In the genomic region with DNA sequence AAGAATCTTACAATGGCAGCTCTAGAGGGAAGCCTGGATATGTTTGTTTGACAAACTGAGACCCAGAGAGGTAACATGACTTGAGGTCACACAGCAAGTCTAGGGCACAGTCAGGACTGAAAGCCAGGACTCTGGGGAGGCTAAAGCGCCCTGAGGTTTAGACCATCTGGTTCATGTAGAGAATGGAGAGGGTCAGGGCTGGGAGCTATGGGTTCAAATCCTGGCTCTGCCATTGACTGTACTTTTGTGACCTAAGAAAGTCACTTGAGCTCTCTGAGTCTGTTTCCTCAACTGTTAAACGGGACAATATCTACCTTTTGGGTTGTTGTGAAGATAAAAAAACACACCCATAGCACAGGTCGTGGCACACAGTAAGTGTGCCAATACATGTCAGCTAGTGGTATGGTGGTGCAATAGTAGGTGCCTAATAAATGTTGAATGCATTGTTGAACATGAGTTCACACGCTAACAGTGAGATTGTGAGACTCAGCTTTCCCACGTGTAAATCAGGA, we compare ENCODE assay signal across 8 cellular contexts. TPM values are rescaled to one million over a fixed set of nuclear protein-coding genes. Genes with fewer than 3 reads are reported as not detected.
A peak's percentile ranks its signal among the peaks of the same experiment; 100 is the strongest.
DNase-seq lines count a peak whose midpoint lies in the region; ATAC-seq and TF ChIP-seq lines count a peak whose summit lies in the region.

No MANE protein-coding gene starts in this region.

- H3K36me3 Mint-ChIP-seq in neural progenitor cell = no peaks in the 10 kb centered on the region

- no peak for TF ChIP-seq CTCF in NB4 (IDR thresholded peaks at IDR 0.05; ENCODE audit: low read depth, low read length)
- TF ChIP-seq CTCF in neural progenitor cell (IDR thresholded peaks at IDR 0.05) = no peak

- no peaks in the 10 kb centered on the region for H3K9me3 ChIP-seq in BLaER1 treated with 17β-estradiol and CSF1 and Interleukin-3, amounts not matched to agents 10 nM and 100 nM (replicated peaks in 1 of 11)
- H3K9me3 ChIP-seq in effector memory CD4-positive, alpha-beta T cell (ENCODE audit: control insufficient read depth, low read length) = no peaks in the 10 kb centered on the region
- no peaks in the 10 kb centered on the region for H3K9me3 ChIP-seq in neural progenitor cell (ENCODE audit: low read depth)

- H3K4me3 Mint-ChIP-seq in neural progenitor cell = peak overlapping the region; percentile 97

- peaks cover 30% of the 10 kb centered on the region for H3K27me3 Mint-ChIP-seq in neural progenitor cell (ENCODE audit: insufficient read depth, low read depth)

- H2AFZ ChIP-seq in neural progenitor cell (replicated peaks) = no peak overlapping the region

- no peaks in the 10 kb centered on the region for H3K9me3 Mint-ChIP-seq in neural progenitor cell

- no peak for TF ChIP-seq POLR2A in NB4 (IDR thresholded peaks at IDR 0.05; ENCODE audit: extremely low read depth, insufficient read length)

- peak overlapping the region; percentile 91 to 100 (median 93); a peak in 21 of 22 replicates for H3K9ac ChIP-seq in BLaER1 treated with 17β-estradiol and CSF1 and Interleukin-3, amounts not matched to agents 10 nM and 100 nM
- H3K9ac ChIP-seq in neural progenitor cell = no peak overlapping the region

- no peaks in the 10 kb centered on the region for H3K27me3 ChIP-seq in BLaER1 treated with 17β-estradiol and CSF1 and Interleukin-3, amounts not matched to agents 10 nM and 100 nM
- H3K27me3 ChIP-seq in effector memory CD4-positive, alpha-beta T cell (replicated peaks; ENCODE audit: control insufficient read depth, insufficient read depth, low read length, poor library complexity, severe bottlenecking) = no peaks in the 10 kb centered on the region
- H3K27me3 ChIP-seq in neural progenitor cell = peaks cover 62% of the 10 kb centered on the region

- peak overlapping the region in 5 of 11 experiments; percentile 92 to 100 (median 95); a peak in 9 of 22 replicates for H3K27ac ChIP-seq in BLaER1 treated with 17β-estradiol and CSF1 and Interleukin-3, amounts not matched to agents 10 nM and 100 nM
- no peak overlapping the region for H3K27ac ChIP-seq in effector memory CD4-positive, alpha-beta T cell (ENCODE audit: insufficient read depth, low read length, poor library complexity, severe bottlenecking)
- no peak overlapping the region for H3K27ac ChIP-seq in neural progenitor cell

- H3F3A ChIP-seq in neural progenitor cell (ENCODE audit: low read depth) = peaks cover 15% of the 10 kb centered on the region

- peak overlapping the region; percentile 92 to 99 (median 95) for H3K4me2 ChIP-seq in BLaER1 treated with 17β-estradiol and CSF1 and Interleukin-3, amounts not matched to agents 10 nM and 100 nM
- peak overlapping the region; percentile 88 for H3K4me2 ChIP-seq in neural progenitor cell

- DNase-seq in NB4 (ENCODE audit: low read depth) (no peak), neural progenitor cell (ENCODE audit: low spot score) (no peak), middle frontal gyrus (ENCODE audit: extremely low spot score, low spot score) (no peak), head of caudate nucleus (no peak), GM19238 (ENCODE audit: insufficient read length, low spot score) (no peak)
- no peak for DNase-seq in effector memory CD4-positive, alpha-beta T cell

- H3K27ac Mint-ChIP-seq in neural progenitor cell = peak overlapping the region; percentile 77

- H3K79me2 ChIP-seq in neural progenitor cell (ENCODE audit: low read depth) = no peaks in the 10 kb centered on the region

- H4K20me1 ChIP-seq in BLaER1 treated with 17β-estradiol and CSF1 and Interleukin-3, amounts not matched to agents 10 nM and 100 nM = peaks cover 0 to 24% (median 0%) of the 10 kb centered on the region in 11 experiments; a peak in 4 of 22 replicates
- H4K20me1 ChIP-seq in neural progenitor cell (ENCODE audit: low read depth) = peaks cover 14% of the 10 kb centered on the region

- H3K4me1 ChIP-seq in BLaER1 treated with 17β-estradiol and CSF1 and Interleukin-3, amounts not matched to agents 10 nM and 100 nM = peaks cover 33 to 56% (median 51%) of the 10 kb centered on the region in 10 experiments
- peaks cover 6% of the 10 kb centered on the region for H3K4me1 ChIP-seq in effector memory CD4-positive, alpha-beta T cell (ENCODE audit: control insufficient read depth, insufficient read depth, low read length, poor library complexity, severe bottlenecking)
- no peaks in the 10 kb centered on the region for H3K4me1 ChIP-seq in neural progenitor cell

- intact Hi-C loops in head of caudate nucleus (cut with DNase I) = no loop called here

- no peaks in the 10 kb centered on the region for H3K36me3 ChIP-seq in BLaER1 treated with 17β-estradiol and CSF1 and Interleukin-3, amounts not matched to agents 10 nM and 100 nM
- no peaks in the 10 kb centered on the region for H3K36me3 ChIP-seq in effector memory CD4-positive, alpha-beta T cell (ENCODE audit: control insufficient read depth, insufficient read depth, low read length)
- no peaks in the 10 kb centered on the region for H3K36me3 ChIP-seq in neural progenitor cell

- no peak for ATAC-seq in GM19455 (IDR thresholded peaks at IDR 0.05; ENCODE audit: unreplicated experiment)

- H3K4me3 ChIP-seq in BLaER1 treated with 17β-estradiol and CSF1 and Interleukin-3, amounts not matched to agents 10 nM and 100 nM = peak overlapping the region; percentile 75 to 94 (median 87)
- H3K4me3 ChIP-seq in NB4 (ENCODE audit: low read depth, low read length) = peak overlapping the region; percentile 61
- peak overlapping the region; percentile 62 for H3K4me3 ChIP-seq in effector memory CD4-positive, alpha-beta T cell (ENCODE audit: insufficient read depth, low read depth, low read length, poor library complexity, severe bottlenecking)
- H3K4me3 ChIP-seq in neural progenitor cell = peak overlapping the region; percentile 70

- peaks cover 17% of the 10 kb centered on the region for H3K4me1 Mint-ChIP-seq in neural progenitor cell

RNA-seq across cellular contexts. Expression of gene TP53INP2, which starts 1.0 kb away (rescaled TPM):
- total RNA-seq in neural progenitor cell (ENCODE audit: low replicate concordance) = 1.1 TPM in 2 replicates

RNA-seq across cellular contexts. Expression of gene PIGU, which starts 26.2 kb away (rescaled TPM):
- total RNA-seq in neural progenitor cell (ENCODE audit: low replicate concordance) = 35.6 and 40.1 TPM in 2 replicates
